In genomic region chr10:21519981-21520436, GRCh38 we compare ENCODE assay signal across 8 cellular contexts. TPM values are rescaled to one million over a fixed set of nuclear protein-coding genes. Genes with fewer than 3 reads are reported as not detected.
A peak's percentile ranks its signal among the peaks of the same experiment; 100 is the strongest.
DNase-seq lines count a peak whose midpoint lies in the region; ATAC-seq and TF ChIP-seq lines count a peak whose summit lies in the region.

No MANE protein-coding gene starts in this region.

- no peak overlapping the region for H2BK5ac ChIP-seq in H9 (ENCODE audit: insufficient read length, low read length)

- no peak overlapping the region for H4K91ac ChIP-seq in H9 (ENCODE audit: insufficient read length, low read depth, low read length)

- no peak overlapping the region for H3K14ac ChIP-seq in H9 (ENCODE audit: insufficient read depth, low read length)

- H4K8ac ChIP-seq in H9 (replicated peaks; ENCODE audit: insufficient read length, low read depth, low read length) = no peak overlapping the region

- H3K56ac ChIP-seq in H9 (ENCODE audit: insufficient read length, low read depth, low read length) = no peak overlapping the region

- H4K20me1 ChIP-seq in H9 (ENCODE audit: control insufficient read depth, insufficient read depth, insufficient read length) = no peaks in the 10 kb centered on the region
- H4K20me1 ChIP-seq in neural cell (ENCODE audit: insufficient read depth) = no peaks in the 10 kb centered on the region

- peaks cover 9% of the 10 kb centered on the region; the same call in 1 of the 2 replicates for H3K4me1 ChIP-seq in H9 (ENCODE audit: insufficient read depth, low read length)

- H3K79me2 ChIP-seq in H9 (ENCODE audit: insufficient read depth, low read length) = no peaks in the 10 kb centered on the region
- peaks cover 82% of the 10 kb centered on the region for H3K79me2 ChIP-seq in neural cell (replicated peaks; ENCODE audit: insufficient read depth, low read length)

- no peak overlapping the region for H2BK20ac ChIP-seq in H9 (ENCODE audit: low read depth, low read length, poor library complexity, severe bottlenecking)

- H3K4me2 ChIP-seq in H9 (ENCODE audit: insufficient read depth, insufficient read length, low read length) = peak overlapping the region; percentile 89
- H3K4me2 ChIP-seq in neural cell (ENCODE audit: low read length) = peak overlapping the region; percentile 84

- peak overlapping the region; percentile 85 to 87 for H3K4me3 Mint-ChIP-seq in H9

- H3K4me3 ChIP-seq in neural cell (ENCODE audit: low read length) = peak overlapping the region; percentile 73

- H2AFZ ChIP-seq in H9 (ENCODE audit: low read length) (no peak overlapping the region), neural cell (ENCODE audit: low read depth, low read length) (no peak overlapping the region)

- DNase-seq in Daoy (ENCODE audit: low read depth) (peak; percentile 39), H9 (no peak), SHP77 treated with DMSO at 0.1 percent for 48 hours (lab: John Stamatoyannopoulos, UW) (peak; percentile 42), epithelial cell of prostate (ENCODE audit: low read depth, low spot score) (no peak)
- no peak for DNase-seq in activated effector memory CD4-positive, alpha-beta T cell treated with Interleukin-2 at 50 U/mL for 16 hours

- H3K23me2 ChIP-seq in H9 (ENCODE audit: insufficient read length, low read depth, low read length, poor library complexity, severe bottlenecking) = peaks cover 55% of the 10 kb centered on the region

- H3K18ac ChIP-seq in H9 (ENCODE audit: insufficient read length, low read depth, low read length) = no peak overlapping the region

- H2AK5ac ChIP-seq in H9 (ENCODE audit: insufficient read length, low read length) = no peak overlapping the region

- H2BK12ac ChIP-seq in H9 (ENCODE audit: insufficient read length, low read depth, low read length) = no peak overlapping the region

- no peaks in the 10 kb centered on the region for H3K9me2 ChIP-seq in neural cell (ENCODE audit: insufficient read depth, low read length)

- H3K79me1 ChIP-seq in H9 (ENCODE audit: insufficient read depth, low read depth, low read length, poor library complexity, severe bottlenecking) = no peaks in the 10 kb centered on the region

- H2BK15ac ChIP-seq in H9 (ENCODE audit: low read depth, low read length) = no peak overlapping the region

- no peaks in the 10 kb centered on the region; a peak in 2 of 5 replicates for H3K9me3 Mint-ChIP-seq in H9

- peak overlapping the region in 2 of 3 experiments; percentile 21 to 45; a peak in 2 of 7 replicates for H3K27ac Mint-ChIP-seq in H9

- H3F3A ChIP-seq in neural cell (ENCODE audit: insufficient read depth, low read length, poor library complexity, severe bottlenecking) = peaks cover 7% of the 10 kb centered on the region

- H3K27me3 Mint-ChIP-seq in H9 (ENCODE audit: low read depth) = peaks cover 37% of the 10 kb centered on the region

- no peak overlapping the region for H3K23ac ChIP-seq in H9 (ENCODE audit: insufficient read length, low read depth, low read length)

- H3K27ac ChIP-seq in H9 (ENCODE audit: insufficient read length, low read depth, low read length) (no peak overlapping the region), epithelial cell of prostate (peak overlapping the region; percentile 30), neural cell (ENCODE audit: low read length) (no peak overlapping the region)

- no peak for ATAC-seq in HG02642 (IDR thresholded peaks at IDR 0.05; ENCODE audit: poor library complexity, unreplicated experiment)
- no peak for ATAC-seq in HG03045 (IDR thresholded peaks at IDR 0.05; ENCODE audit: unreplicated experiment)

- no peak overlapping the region for H3T11ph ChIP-seq in H9 (ENCODE audit: low read length)

- WGBS in H9 (ENCODE audit: extremely low coverage, insufficient read length, low lambda C conversion rate) = no CpG with 5 or more reads among the region's 12 CpGs

- no peaks in the 10 kb centered on the region; a peak in 1 of 7 replicates for H3K36me3 Mint-ChIP-seq in H9 (ENCODE audit: insufficient read depth in 1 of 3, low read depth in 3 of 3)

- TF ChIP-seq EP300 in neural cell (conservative IDR thresholded peaks at IDR 0.05; ENCODE audit: poor library complexity, severe bottlenecking) = no peak

- peaks cover 75 to 76% of the 10 kb centered on the region in 2 experiments for H3K4me1 Mint-ChIP-seq in H9

- H3K9ac ChIP-seq in H9 (ENCODE audit: extremely low read depth, insufficient read length, low read length) (peak overlapping the region; percentile 53), neural cell (ENCODE audit: low read length) (peak overlapping the region; percentile 94)

- TF ChIP-seq CTCF in H9 (conservative IDR thresholded peaks at IDR 0.05) (no peak), neural cell (IDR thresholded peaks at IDR 0.05; ENCODE audit: poor library complexity, severe bottlenecking) (no peak)

- H3K36me3 ChIP-seq in neural cell (ENCODE audit: insufficient read depth, low read length) = no peaks in the 10 kb centered on the region

- no peak overlapping the region for H2BK120ac ChIP-seq in H9 (ENCODE audit: low read depth, low read length, poor library complexity, severe bottlenecking)

- no peak overlapping the region for H4K5ac ChIP-seq in H9 (ENCODE audit: insufficient read length, low read depth, low read length)

- H3K4ac ChIP-seq in H9 (ENCODE audit: low read depth, low read length) = no peak overlapping the region

- no peak for TF ChIP-seq RAD21 in neural cell (conservative IDR thresholded peaks at IDR 0.05)

- H3K9me3 ChIP-seq in H9 (ENCODE audit: control insufficient read depth, low read depth, low read length) (no peaks in the 10 kb centered on the region), neural cell (ENCODE audit: low read length) (no peaks in the 10 kb centered on the region)

- H3K27me3 ChIP-seq in H9 (ENCODE audit: insufficient read depth, low read length) (peaks cover 16% of the 10 kb centered on the region; the same call in 1 of the 2 replicates), neural cell (ENCODE audit: insufficient read depth, low read depth, low read length) (peaks cover 3% of the 10 kb centered on the region)

TF ChIP-seq in neural cell, 6 proteins besides CTCF, POLR2A, EP300 and RAD21:
- TF ChIP-seq EZH2 (IDR thresholded peaks at IDR 0.05; ENCODE audit: borderline replicate concordance, insufficient read depth, low read length, poor library complexity, severe bottlenecking) = no peak
- no peak for TF ChIP-seq MXI1 (conservative IDR thresholded peaks at IDR 0.05; ENCODE audit: poor library complexity, severe bottlenecking)
- no peak for TF ChIP-seq POLR2AphosphoS5 (IDR thresholded peaks at IDR 0.05)
- TF ChIP-seq TAF1 (IDR thresholded peaks at IDR 0.05; ENCODE audit: low read depth) = no peak
- TF ChIP-seq REST (IDR thresholded peaks at IDR 0.05; ENCODE audit: borderline replicate concordance) = no peak
- TF ChIP-seq SMC3 (conservative IDR thresholded peaks at IDR 0.05; ENCODE audit: poor library complexity) = no peak

RNA-seq across cellular contexts. Expression of gene SKIDA1, which starts 5.5 kb away (rescaled TPM):
- total RNA-seq in Daoy (2014; rRNA removed; shearing (Covaris generic)) = 0.29 and 1.3 TPM in 2 replicates
- total RNA-seq in H9 (2021) = 5.4 and 5.9 TPM in 2 replicates
- polyA plus RNA-seq in neural cell = 3.7 and 4.8 TPM in 2 replicates
- 27.6 and 31.9 TPM in 2 replicates for polyA minus RNA-seq in neural cell

RNA-seq across cellular contexts. Expression of gene MLLT10, which starts 14.0 kb away (rescaled TPM):
- total RNA-seq in Daoy (2014; rRNA removed; shearing (Covaris generic)) = 9.0 and 27.3 TPM in 2 replicates
- total RNA-seq in H9 (2021) = 72.3 and 75.9 TPM in 2 replicates
- polyA plus RNA-seq in neural cell = 31.0 and 34.0 TPM in 2 replicates
- 69.6 and 78.3 TPM in 2 replicates for polyA minus RNA-seq in neural cell

Comparison
In these comparisons a context has a peak if more than half of its experiments do, and no peak if none do; other contexts are left out.
1. DNase-seq: peak in Daoy (single experiment) and SHP77 treated with DMSO at 0.1 percent for 48 hours (single experiment); none in H9 (single experiment), epithelial cell of prostate (single experiment) and activated effector memory CD4-positive, alpha-beta T cell treated with Interleukin-2 at 50 U/mL for 16 hours (single experiment).